1 cellular context compared by ENCODE assay signal in the genomic region with DNA sequence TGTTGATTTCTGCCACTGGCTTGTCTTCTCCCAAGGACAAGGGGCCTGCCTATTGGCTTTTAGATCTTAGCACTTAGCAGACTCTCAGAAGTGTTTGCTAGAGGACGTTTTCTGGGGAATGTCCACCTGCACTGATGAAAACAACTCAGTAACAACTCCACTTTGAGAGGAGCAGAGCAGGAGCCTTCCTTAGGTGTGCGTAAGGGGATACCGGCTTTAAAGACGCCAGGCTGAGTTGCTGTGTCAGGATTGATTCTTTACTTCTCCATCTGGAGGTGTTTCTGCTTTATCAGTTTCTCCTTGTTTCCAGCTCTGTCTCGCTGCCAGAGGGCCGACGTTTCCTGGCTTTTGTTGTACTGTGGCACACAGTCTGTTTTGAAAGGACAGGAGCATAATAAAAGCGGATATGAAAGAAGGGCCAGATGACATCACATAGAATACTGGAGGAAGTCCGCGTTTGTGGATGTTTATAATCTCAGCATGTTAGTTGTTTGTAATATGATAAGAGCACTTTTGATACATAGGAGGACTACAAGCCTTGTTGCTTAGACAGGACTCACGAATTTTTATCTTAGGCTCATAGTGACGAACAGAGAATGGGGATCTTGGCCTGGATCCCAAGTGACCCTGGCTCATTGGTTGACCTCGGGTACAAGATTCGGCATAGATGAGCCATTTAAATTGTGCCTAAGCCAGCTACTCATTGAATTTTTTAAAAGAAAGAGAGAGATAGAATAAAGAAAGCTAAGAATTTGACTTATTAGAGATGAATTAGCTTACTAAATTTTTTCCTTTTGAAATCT.
TF ChIP-seq lines count a peak whose summit lies in the region.

No MANE protein-coding gene starts in this region.

TF ChIP-seq in HEK293, 187 proteins besides CTCF, POLR2A, EP300 and RAD21 (continued from another document):
- TF ChIP-seq ZSCAN23 (tag by site-specific recombination; IDR thresholded peaks at IDR 0.05) (no peak), ZNF843 (tag by site-specific recombination; IDR thresholded peaks at IDR 0.05) (peak; percentile 80), OVOL3 (tag by site-specific recombination; IDR thresholded peaks at IDR 0.05) (no peak), ZNF701 (tag by site-specific recombination; IDR thresholded peaks at IDR 0.05) (no peak), ATF2 (tag by site-specific recombination; IDR thresholded peaks at IDR 0.05; ENCODE audit: low read depth) (peak; percentile 77), ZNF513 (tag by site-specific recombination; IDR thresholded peaks at IDR 0.05) (no peak), WT1 (tag by site-specific recombination; IDR thresholded peaks at IDR 0.05) (no peak), ZNF157 (tag by site-specific recombination; IDR thresholded peaks at IDR 0.05) (no peak), ZNF302 (tag by site-specific recombination; IDR thresholded peaks at IDR 0.05; ENCODE audit: low read depth) (no peak), MEIS1 (CRISPR knock-in tag; IDR thresholded peaks at IDR 0.05; ENCODE audit: borderline replicate concordance) (no peak), ZFP69B (tag by site-specific recombination; IDR thresholded peaks at IDR 0.05) (0 out of 2 replicates have a peak, but pooled peaks have one; percentile 45), ZBTB17 (tag by site-specific recombination; IDR thresholded peaks at IDR 0.05) (peak; percentile 39), ZNF600 (tag by site-specific recombination; IDR thresholded peaks at IDR 0.05) (peak; percentile 66), ZEB2 (tag by site-specific recombination; IDR thresholded peaks at IDR 0.05) (peak; percentile 77), ZNF174 (tag by site-specific recombination; IDR thresholded peaks at IDR 0.05) (no peak), ZIC2 (tag by site-specific recombination; IDR thresholded peaks at IDR 0.05) (peak; percentile 26; the same call in 1 of the 2 replicates), ZNF354C (tag by site-specific recombination; IDR thresholded peaks at IDR 0.05; ENCODE audit: borderline replicate concordance, low read depth) (no peak), ZNF561 (tag by site-specific recombination; IDR thresholded peaks at IDR 0.05; ENCODE audit: borderline replicate concordance) (peak; percentile 61; the same call in 1 of the 2 replicates), ZNF514 (tag by site-specific recombination; IDR thresholded peaks at IDR 0.05) (no peak), GFI1B (tag by site-specific recombination; IDR thresholded peaks at IDR 0.05) (peak; percentile 87), ZNF311 (tag by site-specific recombination; IDR thresholded peaks at IDR 0.05; ENCODE audit: borderline replicate concordance) (no peak), KLF9 (tag by site-specific recombination; IDR thresholded peaks at IDR 0.05; ENCODE audit: low read depth) (no peak), ZSCAN30 (tag by site-specific recombination; IDR thresholded peaks at IDR 0.05) (peak; percentile 88), ZNF416 (tag by site-specific recombination; IDR thresholded peaks at IDR 0.05) (no peak), ZNF558 (tag by site-specific recombination; IDR thresholded peaks at IDR 0.05) (no peak), SP7 (tag by site-specific recombination; IDR thresholded peaks at IDR 0.05) (no peak), ZNF426 (tag by site-specific recombination; IDR thresholded peaks at IDR 0.05) (no peak), SCRT1 (tag by site-specific recombination; IDR thresholded peaks at IDR 0.05; ENCODE audit: borderline replicate concordance) (peak; percentile 43; the same call in 1 of the 2 replicates), ZNF211 (tag by site-specific recombination; IDR thresholded peaks at IDR 0.05; ENCODE audit: low read depth) (no peak), ZNF350 (tag by site-specific recombination; IDR thresholded peaks at IDR 0.05) (no peak), FEZF1 (tag by site-specific recombination; IDR thresholded peaks at IDR 0.05) (peak; percentile 85), ZNF148 (tag by site-specific recombination; IDR thresholded peaks at IDR 0.05; ENCODE audit: borderline replicate concordance) (no peak), ZNF184 (tag by site-specific recombination; IDR thresholded peaks at IDR 0.05) (peak; percentile 49; the same call in 1 of the 2 replicates)
- TF ChIP-seq, protein P1, sequence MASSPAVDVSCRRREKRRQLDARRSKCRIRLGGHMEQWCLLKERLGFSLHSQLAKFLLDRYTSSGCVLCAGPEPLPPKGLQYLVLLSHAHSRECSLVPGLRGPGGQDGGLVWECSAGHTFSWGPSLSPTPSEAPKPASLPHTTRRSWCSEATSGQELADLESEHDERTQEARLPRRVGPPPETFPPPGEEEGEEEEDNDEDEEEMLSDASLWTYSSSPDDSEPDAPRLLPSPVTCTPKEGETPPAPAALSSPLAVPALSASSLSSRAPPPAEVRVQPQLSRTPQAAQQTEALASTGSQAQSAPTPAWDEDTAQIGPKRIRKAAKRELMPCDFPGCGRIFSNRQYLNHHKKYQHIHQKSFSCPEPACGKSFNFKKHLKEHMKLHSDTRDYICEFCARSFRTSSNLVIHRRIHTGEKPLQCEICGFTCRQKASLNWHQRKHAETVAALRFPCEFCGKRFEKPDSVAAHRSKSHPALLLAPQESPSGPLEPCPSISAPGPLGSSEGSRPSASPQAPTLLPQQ (tag by site-specific recombination; IDR thresholded peaks at IDR 0.05): peak; percentile 65; the same call in 1 of the 2 replicates
- TF ChIP-seq, protein P2, sequence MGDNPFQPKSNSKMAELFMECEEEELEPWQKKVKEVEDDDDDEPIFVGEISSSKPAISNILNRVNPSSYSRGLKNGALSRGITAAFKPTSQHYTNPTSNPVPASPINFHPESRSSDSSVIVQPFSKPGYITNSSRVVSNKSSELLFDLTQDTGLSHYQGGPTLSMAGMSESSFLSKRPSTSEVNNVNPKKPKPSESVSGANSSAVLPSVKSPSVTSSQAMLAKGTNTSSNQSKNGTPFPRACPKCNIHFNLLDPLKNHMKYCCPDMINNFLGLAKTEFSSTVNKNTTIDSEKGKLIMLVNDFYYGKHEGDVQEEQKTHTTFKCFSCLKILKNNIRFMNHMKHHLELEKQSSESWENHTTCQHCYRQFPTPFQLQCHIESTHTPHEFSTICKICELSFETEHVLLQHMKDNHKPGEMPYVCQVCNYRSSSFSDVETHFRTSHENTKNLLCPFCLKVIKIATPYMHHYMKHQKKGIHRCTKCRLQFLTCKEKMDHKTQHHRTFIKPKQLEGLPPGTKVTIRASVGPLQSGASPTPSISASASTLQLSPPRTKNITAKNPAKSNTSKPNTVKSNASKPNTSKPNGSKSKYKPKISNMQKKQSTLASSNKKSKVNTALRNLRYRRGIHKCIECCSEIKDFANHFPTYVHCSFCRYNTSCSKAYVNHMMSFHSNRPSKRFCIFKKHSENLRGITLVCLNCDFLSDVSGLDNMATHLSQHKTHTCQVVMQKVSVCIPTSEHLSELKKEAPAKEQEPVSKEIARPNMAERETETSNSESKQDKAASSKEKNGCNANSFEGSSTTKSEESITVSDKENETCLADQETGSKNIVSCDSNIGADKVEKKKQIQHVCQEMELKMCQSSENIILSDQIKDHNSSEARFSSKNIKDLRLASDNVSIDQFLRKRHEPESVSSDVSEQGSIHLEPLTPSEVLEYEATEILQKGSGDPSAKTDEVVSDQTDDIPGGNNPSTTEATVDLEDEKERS (tag by site-specific recombination; IDR thresholded peaks at IDR 0.05): no peak
- TF ChIP-seq, protein P3, sequence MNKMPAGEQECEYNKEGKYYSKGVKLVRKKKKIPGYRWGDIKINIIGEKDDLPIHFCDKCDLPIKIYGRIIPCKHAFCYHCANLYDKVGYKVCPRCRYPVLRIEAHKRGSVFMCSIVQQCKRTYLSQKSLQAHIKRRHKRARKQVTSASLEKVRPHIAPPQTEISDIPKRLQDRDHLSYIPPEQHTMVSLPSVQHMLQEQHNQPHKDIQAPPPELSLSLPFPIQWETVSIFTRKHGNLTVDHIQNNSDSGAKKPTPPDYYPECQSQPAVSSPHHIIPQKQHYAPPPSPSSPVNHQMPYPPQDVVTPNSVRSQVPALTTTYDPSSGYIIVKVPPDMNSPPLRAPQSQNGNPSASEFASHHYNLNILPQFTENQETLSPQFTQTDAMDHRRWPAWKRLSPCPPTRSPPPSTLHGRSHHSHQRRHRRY (tag by site-specific recombination; IDR thresholded peaks at IDR 0.05): no peak
- TF ChIP-seq, protein P4, sequence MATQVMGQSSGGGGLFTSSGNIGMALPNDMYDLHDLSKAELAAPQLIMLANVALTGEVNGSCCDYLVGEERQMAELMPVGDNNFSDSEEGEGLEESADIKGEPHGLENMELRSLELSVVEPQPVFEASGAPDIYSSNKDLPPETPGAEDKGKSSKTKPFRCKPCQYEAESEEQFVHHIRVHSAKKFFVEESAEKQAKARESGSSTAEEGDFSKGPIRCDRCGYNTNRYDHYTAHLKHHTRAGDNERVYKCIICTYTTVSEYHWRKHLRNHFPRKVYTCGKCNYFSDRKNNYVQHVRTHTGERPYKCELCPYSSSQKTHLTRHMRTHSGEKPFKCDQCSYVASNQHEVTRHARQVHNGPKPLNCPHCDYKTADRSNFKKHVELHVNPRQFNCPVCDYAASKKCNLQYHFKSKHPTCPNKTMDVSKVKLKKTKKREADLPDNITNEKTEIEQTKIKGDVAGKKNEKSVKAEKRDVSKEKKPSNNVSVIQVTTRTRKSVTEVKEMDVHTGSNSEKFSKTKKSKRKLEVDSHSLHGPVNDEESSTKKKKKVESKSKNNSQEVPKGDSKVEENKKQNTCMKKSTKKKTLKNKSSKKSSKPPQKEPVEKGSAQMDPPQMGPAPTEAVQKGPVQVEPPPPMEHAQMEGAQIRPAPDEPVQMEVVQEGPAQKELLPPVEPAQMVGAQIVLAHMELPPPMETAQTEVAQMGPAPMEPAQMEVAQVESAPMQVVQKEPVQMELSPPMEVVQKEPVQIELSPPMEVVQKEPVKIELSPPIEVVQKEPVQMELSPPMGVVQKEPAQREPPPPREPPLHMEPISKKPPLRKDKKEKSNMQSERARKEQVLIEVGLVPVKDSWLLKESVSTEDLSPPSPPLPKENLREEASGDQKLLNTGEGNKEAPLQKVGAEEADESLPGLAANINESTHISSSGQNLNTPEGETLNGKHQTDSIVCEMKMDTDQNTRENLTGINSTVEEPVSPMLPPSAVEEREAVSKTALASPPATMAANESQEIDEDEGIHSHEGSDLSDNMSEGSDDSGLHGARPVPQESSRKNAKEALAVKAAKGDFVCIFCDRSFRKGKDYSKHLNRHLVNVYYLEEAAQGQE (tag by site-specific recombination; IDR thresholded peaks at IDR 0.05): no peak
- TF ChIP-seq, protein P5, sequence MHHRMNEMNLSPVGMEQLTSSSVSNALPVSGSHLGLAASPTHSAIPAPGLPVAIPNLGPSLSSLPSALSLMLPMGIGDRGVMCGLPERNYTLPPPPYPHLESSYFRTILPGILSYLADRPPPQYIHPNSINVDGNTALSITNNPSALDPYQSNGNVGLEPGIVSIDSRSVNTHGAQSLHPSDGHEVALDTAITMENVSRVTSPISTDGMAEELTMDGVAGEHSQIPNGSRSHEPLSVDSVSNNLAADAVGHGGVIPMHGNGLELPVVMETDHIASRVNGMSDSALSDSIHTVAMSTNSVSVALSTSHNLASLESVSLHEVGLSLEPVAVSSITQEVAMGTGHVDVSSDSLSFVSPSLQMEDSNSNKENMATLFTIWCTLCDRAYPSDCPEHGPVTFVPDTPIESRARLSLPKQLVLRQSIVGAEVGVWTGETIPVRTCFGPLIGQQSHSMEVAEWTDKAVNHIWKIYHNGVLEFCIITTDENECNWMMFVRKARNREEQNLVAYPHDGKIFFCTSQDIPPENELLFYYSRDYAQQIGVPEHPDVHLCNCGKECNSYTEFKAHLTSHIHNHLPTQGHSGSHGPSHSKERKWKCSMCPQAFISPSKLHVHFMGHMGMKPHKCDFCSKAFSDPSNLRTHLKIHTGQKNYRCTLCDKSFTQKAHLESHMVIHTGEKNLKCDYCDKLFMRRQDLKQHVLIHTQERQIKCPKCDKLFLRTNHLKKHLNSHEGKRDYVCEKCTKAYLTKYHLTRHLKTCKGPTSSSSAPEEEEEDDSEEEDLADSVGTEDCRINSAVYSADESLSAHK (tag by site-specific recombination; IDR thresholded peaks at IDR 0.05): 0 out of 2 replicates have a peak, but pooled peaks have one; percentile 34
